ENCODE assay signal across 1 cellular context in the genomic region with DNA sequence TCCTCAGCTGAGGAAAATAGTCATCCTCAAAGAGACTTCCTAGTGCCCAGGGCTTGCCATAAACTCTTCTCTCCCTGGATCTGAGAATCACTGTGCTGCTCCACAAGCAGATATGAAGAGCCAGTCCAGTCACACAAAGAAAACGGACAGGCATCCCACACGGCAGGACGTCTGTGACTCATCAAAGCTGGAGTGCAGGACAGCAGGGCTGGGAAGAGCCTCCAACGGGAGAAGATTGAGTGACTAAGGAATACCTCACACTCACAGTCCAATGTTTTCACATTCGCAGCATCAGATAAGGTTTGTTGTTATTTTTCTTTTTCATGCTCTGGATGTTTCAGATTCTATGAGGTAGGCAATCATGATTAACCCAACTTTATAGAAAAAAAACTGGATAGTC.
TF ChIP-seq lines count a peak whose summit lies in the region.

No MANE protein-coding gene starts in this region.

TF ChIP-seq in H1, 55 proteins besides CTCF, POLR2A, EP300 and RAD21 (continued from another document):
- TF ChIP-seq, protein P1, sequence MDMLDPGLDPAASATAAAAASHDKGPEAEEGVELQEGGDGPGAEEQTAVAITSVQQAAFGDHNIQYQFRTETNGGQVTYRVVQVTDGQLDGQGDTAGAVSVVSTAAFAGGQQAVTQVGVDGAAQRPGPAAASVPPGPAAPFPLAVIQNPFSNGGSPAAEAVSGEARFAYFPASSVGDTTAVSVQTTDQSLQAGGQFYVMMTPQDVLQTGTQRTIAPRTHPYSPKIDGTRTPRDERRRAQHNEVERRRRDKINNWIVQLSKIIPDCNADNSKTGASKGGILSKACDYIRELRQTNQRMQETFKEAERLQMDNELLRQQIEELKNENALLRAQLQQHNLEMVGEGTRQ (IDR thresholded peaks at IDR 0.05; ENCODE audit: low read length), result no peak
- TF ChIP-seq RFX5 (IDR thresholded peaks at IDR 0.05; ENCODE audit: borderline replicate concordance, low read depth, low read length), result no peak
